8 cellular contexts compared by ENCODE assay signal in genomic region chr2:169799555-169799954, GRCh38. TPM values are rescaled to one million over a fixed set of nuclear protein-coding genes. Genes with fewer than 3 reads are reported as not detected.
A peak's percentile ranks its signal among the peaks of the same experiment; 100 is the strongest.
DNase-seq lines count a peak whose midpoint lies in the region; ATAC-seq and TF ChIP-seq lines count a peak whose summit lies in the region.

No MANE protein-coding gene starts in this region.

- no peaks in the 10 kb centered on the region for H3K9me3 Mint-ChIP-seq in chondrocyte (ENCODE audit: low read depth)

- peak overlapping the region; percentile 88 for H3K4me3 Mint-ChIP-seq in chondrocyte (ENCODE audit: unreplicated experiment)

- TF ChIP-seq CTCF in chondrocyte (IDR thresholded peaks at IDR 0.05), result no peak

- ATAC-seq in HG03108 (IDR thresholded peaks at IDR 0.05; ENCODE audit: unreplicated experiment) (no peak), HG02840 (IDR thresholded peaks at IDR 0.05; ENCODE audit: low FRiP score, unreplicated experiment) (no peak)

- no peaks in the 10 kb centered on the region for H3K27me3 Mint-ChIP-seq in chondrocyte (ENCODE audit: low read depth)

- peak overlapping the region; percentile 79 for H3K4me3 ChIP-seq in mononuclear cell (ENCODE audit: low read length)

- H3K27ac Mint-ChIP-seq in chondrocyte (ENCODE audit: unreplicated experiment), result peak overlapping the region; percentile 94

- peaks cover 23% of the 10 kb centered on the region for H3K4me1 ChIP-seq in mononuclear cell (ENCODE audit: insufficient read depth, low read length)

- H3K9me3 ChIP-seq in mononuclear cell (ENCODE audit: low read depth, low read length), result no peaks in the 10 kb centered on the region

- peak; percentile 54 for DNase-seq in DMS53 (lab: John Stamatoyannopoulos, UW)
- no peak for DNase-seq in DMS53 treated with DMSO at 0.1 percent for 48 hours (lab: John Stamatoyannopoulos, UW; ENCODE audit: unreplicated experiment)
- DNase-seq in NCI-H526 (lab: John Stamatoyannopoulos, UW), result peak; percentile 5 to 7
- no peak for DNase-seq in chondrocyte (ENCODE audit: low spot score)
- DNase-seq in AG08396 (ENCODE audit: low spot score), result no peak

- H3K36me3 Mint-ChIP-seq in chondrocyte (ENCODE audit: low read depth), result peaks cover 6% of the 10 kb centered on the region

- H3K27me3 ChIP-seq in mononuclear cell (ENCODE audit: insufficient read depth, low read length), result no peaks in the 10 kb centered on the region

- peaks cover 26% of the 10 kb centered on the region for H3K4me1 Mint-ChIP-seq in chondrocyte (ENCODE audit: low read depth)

RNA-seq across cellular contexts. Expression of gene SSB, which starts 0.9 kb away (rescaled TPM):
- total RNA-seq in chondrocyte (93.5 to 105 TPM (median 95.1 TPM) in 3 replicates), mononuclear cell (93.2 TPM)

RNA-seq across cellular contexts. Expression of gene METTL5, which starts 25.1 kb away (rescaled TPM):
- total RNA-seq in chondrocyte (43.5 to 47.6 TPM (median 45.2 TPM) in 3 replicates), mononuclear cell (30.1 TPM)

RNA-seq across cellular contexts. Expression of gene UBR3, which starts 27.7 kb away (rescaled TPM):
- total RNA-seq in chondrocyte (30.9 to 44.0 TPM (median 32.4 TPM) in 3 replicates), mononuclear cell (38.5 TPM)

Comparison
In these comparisons a context has a peak if more than half of its experiments do, and no peak if none do; other contexts are left out.
1. DNase-seq: peak in DMS53 (single experiment) and NCI-H526 (2 of 2); none in DMS53 treated with DMSO at 0.1 percent for 48 hours (single experiment), chondrocyte (single experiment) and AG08396 (single experiment).